In genomic region chr22:44677299-44678244, GRCh38 we compare ENCODE assay signal across 10 cellular contexts. TPM values are rescaled to one million over a fixed set of nuclear protein-coding genes. Genes with fewer than 3 reads are reported as not detected.
A peak's percentile ranks its signal among the peaks of the same experiment; 100 is the strongest.
DNase-seq lines count a peak whose midpoint lies in the region; ATAC-seq and TF ChIP-seq lines count a peak whose summit lies in the region.
"Had no signal": no experiment of that assay in that cellular context is flagged by ENCODE, and none has a peak within 500 bp of the region (broad histone marks: within the 10 kb centered on the region; RNA-seq: fewer than 3 reads in every experiment).

No MANE protein-coding gene starts in this region.

- TF ChIP-seq CTCF in upper lobe of right lung (IDR thresholded peaks at IDR 0.05): no peak

- H3K9me3 ChIP-seq in T-helper 17 cell (ENCODE audit: control insufficient read depth, low read length, poor library complexity, severe bottlenecking) (no peaks in the 10 kb centered on the region), upper lobe of right lung (no peaks in the 10 kb centered on the region)

- no peaks in the 10 kb centered on the region for H3K27me3 ChIP-seq in upper lobe of right lung

- no peak for DNase-seq in activated naive CD4-positive, alpha-beta T cell treated with anti-CD3 and anti-CD28 coated beads, Interleukin-2, amount 50 U/mL, for 16 hours
- no peak for DNase-seq in T-helper 17 cell
- DNase-seq in left colon: no peak
- DNase-seq in upper lobe of right lung: no peak
- DNase-seq in NCI-H1930 (lab: John Stamatoyannopoulos, UW): no peak
- no peak for DNase-seq in NCI-H1417 (lab: John Stamatoyannopoulos, UW)
- DNase-seq: SW 1271 had no signal

- peaks cover 37% of the 10 kb centered on the region for H3K4me1 Mint-ChIP-seq in activated naive CD4-positive, alpha-beta T cell treated with anti-CD3 and anti-CD28 coated beads, Interleukin-2, amount 50 U/mL, for 24 hours
- H3K4me1 Mint-ChIP-seq in T-helper 17 cell: peaks cover 27% of the 10 kb centered on the region

- no peaks in the 10 kb centered on the region for H3K27me3 Mint-ChIP-seq in activated naive CD4-positive, alpha-beta T cell treated with anti-CD3 and anti-CD28 coated beads, Interleukin-2, amount 50 U/mL, for 24 hours
- no peaks in the 10 kb centered on the region for H3K27me3 Mint-ChIP-seq in T-helper 17 cell

- peak overlapping the region; percentile 36 for H3K4me3 Mint-ChIP-seq in activated naive CD4-positive, alpha-beta T cell treated with anti-CD3 and anti-CD28 coated beads, Interleukin-2, amount 50 U/mL, for 24 hours
- no peak overlapping the region for H3K4me3 Mint-ChIP-seq in T-helper 17 cell

- intact Hi-C loops in left colon (cut with DNase I, micrococcal nuclease): no loop called here
- intact Hi-C loops in upper lobe of right lung (cut with DNase I): no loop called here

- H3K36me3 ChIP-seq in upper lobe of right lung: no peaks in the 10 kb centered on the region

- no peaks in the 10 kb centered on the region for H3K9me3 Mint-ChIP-seq in activated naive CD4-positive, alpha-beta T cell treated with anti-CD3 and anti-CD28 coated beads, Interleukin-2, amount 50 U/mL, for 24 hours

- H3K27ac Mint-ChIP-seq in activated naive CD4-positive, alpha-beta T cell treated with anti-CD3 and anti-CD28 coated beads, Interleukin-2, amount 50 U/mL, for 24 hours: no peak overlapping the region
- H3K27ac Mint-ChIP-seq in T-helper 17 cell: peak overlapping the region; percentile 83

- no peaks in the 10 kb centered on the region for H3K36me3 Mint-ChIP-seq in activated naive CD4-positive, alpha-beta T cell treated with anti-CD3 and anti-CD28 coated beads, Interleukin-2, amount 50 U/mL, for 24 hours
- H3K36me3 Mint-ChIP-seq in T-helper 17 cell (ENCODE audit: low read depth): peaks cover 2% of the 10 kb centered on the region

- no peak overlapping the region for H3K27ac ChIP-seq in upper lobe of right lung
- H3K27ac ChIP-seq: epithelial cell of prostate had no signal

- peaks cover 10% of the 10 kb centered on the region for H3K4me1 ChIP-seq in upper lobe of right lung

- H3K4me3 ChIP-seq in upper lobe of right lung: no peak overlapping the region

- no peak for ATAC-seq in T-helper 17 cell
- ATAC-seq in left colon: peak; percentile 20
- peak; percentile 6 for ATAC-seq in upper lobe of right lung
- ATAC-seq in HG02884 (IDR thresholded peaks at IDR 0.05; ENCODE audit: unreplicated experiment): no peak

RNA-seq across cellular contexts. Expression of gene PRR5, which starts 24.4 kb away (rescaled TPM):
- 10 to 100 TPM; 51.8 to 52.2 TPM for total RNA-seq in T-helper 17 cell
- total RNA-seq in left colon: 10 to 100 TPM; 27.8 to 32.5 TPM
- 13.6 TPM for total RNA-seq in upper lobe of right lung

Comparison
In these comparisons a context has a peak if more than half of its experiments do, and no peak if none do; other contexts are left out.
1. ATAC-seq: peak in left colon (single experiment) and upper lobe of right lung (single experiment); none in T-helper 17 cell (single experiment) and HG02884 (single experiment).